In genomic region chr19:17861542-17862402, GRCh38 we compare ENCODE assay signal across 8 cellular contexts. TPM values are rescaled to one million over a fixed set of nuclear protein-coding genes. Genes with fewer than 3 reads are reported as not detected.
DNase-seq lines count a peak whose midpoint lies in the region; ATAC-seq, FAIRE-seq and TF ChIP-seq lines count a peak whose summit lies in the region.

No MANE protein-coding gene starts in this region.

- TF ChIP-seq CTCF in GM12875 (IDR thresholded peaks at IDR 0.05; ENCODE audit: borderline replicate concordance, insufficient read depth, low read depth, low read length) (no peak), OCI-LY3 (IDR thresholded peaks at IDR 0.05; ENCODE audit: low read depth, low read length) (no peak), H1 (IDR thresholded peaks at IDR 0.05; ENCODE audit: control extremely low read depth in 1 of 3, insufficient read depth in 1 of 3, low read depth in 1 of 3, low read length in 3 of 3) (no peak), osteocyte (IDR thresholded peaks at IDR 0.05) (no peak)

- H3K36me3 Mint-ChIP-seq in osteocyte (ENCODE audit: unreplicated experiment): peaks cover 22% of the 10 kb centered on the region

- peak overlapping the region; percentile 67 for H3K27ac ChIP-seq in OCI-LY3 (ENCODE audit: low read length)
- peak overlapping the region; percentile 94; the same call in 1 of the 2 replicates for H3K27ac ChIP-seq in H1 (ENCODE audit: low read depth, low read length)

- no peak overlapping the region; the same call in 1 of the 2 replicates for H4K8ac ChIP-seq in H1 (ENCODE audit: extremely low read depth, insufficient read depth, low read length)

- no peak overlapping the region for H2BK15ac ChIP-seq in H1 (ENCODE audit: low read length)

- peak overlapping the region; percentile 92 for H2BK5ac ChIP-seq in H1 (ENCODE audit: low read depth, low read length)

- no peak for TF ChIP-seq EP300 in H1 (IDR thresholded peaks at IDR 0.05; ENCODE audit: borderline replicate concordance in 1 of 2, low read depth in 2 of 2, low read length in 2 of 2)

- H2BK12ac ChIP-seq in H1 (ENCODE audit: low read depth, low read length): no peak overlapping the region

- H3K23me2 ChIP-seq in H1 (ENCODE audit: low read depth, low read length): peaks cover 20% of the 10 kb centered on the region

- no peak for FAIRE-seq in H1 (lab: Jason Lieb, UNC)

- peaks cover 60% of the 10 kb centered on the region for H4K20me1 ChIP-seq in OCI-LY3 (ENCODE audit: insufficient read depth, low read length)
- peaks cover 18 to 26% of the 10 kb centered on the region in 2 experiments for H4K20me1 ChIP-seq in H1 (replicated peaks in 1 of 2; ENCODE audit: control insufficient read depth in 1 of 2, insufficient read depth in 2 of 2, low read length in 2 of 2)

- POLR2A ChIA-PET in H1 (lab: Charles Lee; ENCODE audit: partially characterized antibody): interaction anchor here (0.7 to 20.2 kb wide), 19 partner anchors 8 to 202 kb away, joined by 3 to 392 read pairs (median 5); partner anchors contain the start of genes CCDC124, JAK3 and SLC5A5

- peaks cover 24% of the 10 kb centered on the region for H3K4me1 ChIP-seq in OCI-LY3 (ENCODE audit: low read length)
- H3K4me1 ChIP-seq in H1 (replicated peaks in 1 of 4; ENCODE audit: control insufficient read depth in 3 of 4, insufficient read depth in 4 of 4, low read length in 3 of 4): peaks cover 0 to 13% (median 6%) of the 10 kb centered on the region in 4 experiments; a peak in 6 of 7 replicates

- 94% methylated on average over 22 of the region's 23 CpGs; no CpG with 5 or more reads in 1 of the 2 experiments for WGBS in H1 (ENCODE audit: extremely low coverage in 1 of 2, insufficient coverage in 1 of 2, insufficient read length in 1 of 2, insufficient replicate concordance in 2 of 2, low coverage in 1 of 2, low lambda C conversion rate in 2 of 2, missing lambda C conversion rate in 1 of 2), 2 experiments

- H3K4me3 ChIP-seq in GM12875 (ENCODE audit: low read depth, low read length) (peak overlapping the region; percentile 74), OCI-LY3 (ENCODE audit: low read length) (peak overlapping the region; percentile 88), H1 (ENCODE audit: extremely low read depth in 1 of 4, insufficient read depth in 2 of 4, low read depth in 3 of 4, low read length in 4 of 4) (peak overlapping the region; percentile 38 to 99 (median 98); a peak in 6 of 8 replicates)

- peak in 1 of 2 experiments; percentile 69; a peak in 2 of 3 replicates for TF ChIP-seq POLR2A in H1 (IDR thresholded peaks at IDR 0.05; ENCODE audit: control extremely low read depth in 1 of 2, low read depth in 2 of 2, low read length in 2 of 2)

- no peak overlapping the region for H2BK120ac ChIP-seq in H1 (replicated peaks; ENCODE audit: low read depth, low read length)

- H3K9me3 ChIP-seq in OCI-LY3 (ENCODE audit: insufficient read depth, low read length) (no peaks in the 10 kb centered on the region), H1 (ENCODE audit: insufficient read depth in 2 of 2, low read depth in 1 of 2, low read length in 1 of 2) (no peaks in the 10 kb centered on the region)

- no peak overlapping the region for H4K91ac ChIP-seq in H1 (replicated peaks; ENCODE audit: insufficient read length, low read length)

- H3K4ac ChIP-seq in H1 (replicated peaks; ENCODE audit: insufficient read length, low read depth, low read length): peak overlapping the region; percentile 57

- no peak overlapping the region for H3K14ac ChIP-seq in H1 (ENCODE audit: insufficient read length)

- H3K9ac ChIP-seq in OCI-LY3 (ENCODE audit: low read length) (peak overlapping the region; percentile 98), H1 (replicated peaks in 1 of 4; ENCODE audit: extremely low read depth in 1 of 4, low read depth in 3 of 4, low read length in 3 of 4) (peak overlapping the region; percentile 35 to 48 (median 41); a peak in 6 of 7 replicates)

- H2BK20ac ChIP-seq in H1 (ENCODE audit: low read length): no peak overlapping the region

- H3K9me3 Mint-ChIP-seq in osteocyte (ENCODE audit: unreplicated experiment): no peaks in the 10 kb centered on the region

- H3K4me1 Mint-ChIP-seq in osteocyte (ENCODE audit: unreplicated experiment): peaks cover 28% of the 10 kb centered on the region

- no peak overlapping the region for H4K5ac ChIP-seq in H1 (ENCODE audit: insufficient read length, low read depth, low read length)

- ATAC-seq in HG03175 (IDR thresholded peaks at IDR 0.05; ENCODE audit: unreplicated experiment): no peak
- no peak for ATAC-seq in HG03159 (IDR thresholded peaks at IDR 0.05; ENCODE audit: unreplicated experiment)
- ATAC-seq in HG03469 (IDR thresholded peaks at IDR 0.05; ENCODE audit: unreplicated experiment): no peak

- H3K79me1 ChIP-seq in H1 (ENCODE audit: low read depth, low read length): peaks cover 6% of the 10 kb centered on the region; the same call in 1 of the 2 replicates

- CTCF ChIA-PET in H1 (lab: Charles Lee; ENCODE audit: partially characterized antibody): interaction anchor here (1.5 to 1.6 kb wide), 2 partner anchors 8 to 70 kb away, joined by 5 to 9 read pairs; no protein-coding TSS in a partner anchor

- H3K23ac ChIP-seq in H1 (ENCODE audit: insufficient read length): no peak overlapping the region

- no peak for TF ChIP-seq RAD21 in H1 (IDR thresholded peaks at IDR 0.05 in 1 of 2, conservative IDR thresholded peaks at IDR 0.05 in 1 of 2; ENCODE audit: low read depth in 2 of 2, low read length in 2 of 2)

- H3K79me2 ChIP-seq in OCI-LY3 (ENCODE audit: low read length) (peaks cover 36% of the 10 kb centered on the region), H1 (ENCODE audit: control insufficient read depth in 1 of 2, insufficient read depth in 2 of 2, low read length in 2 of 2) (peaks cover 15 to 28% of the 10 kb centered on the region in 2 experiments)

- H3K4me3 Mint-ChIP-seq in osteocyte (ENCODE audit: unreplicated experiment): peak overlapping the region; percentile 97

- peak overlapping the region; percentile 17 for H3K56ac ChIP-seq in H1 (replicated peaks; ENCODE audit: insufficient read length, low read depth, low read length)

- no peak overlapping the region for H2AK5ac ChIP-seq in H1 (ENCODE audit: low read depth, low read length)

- peak overlapping the region; percentile 52 for H3K27ac Mint-ChIP-seq in osteocyte (ENCODE audit: unreplicated experiment)

- peaks cover 50% of the 10 kb centered on the region for H3K36me3 ChIP-seq in OCI-LY3 (replicated peaks; ENCODE audit: low read depth, low read length)
- H3K36me3 ChIP-seq in H1 (ENCODE audit: control insufficient read depth in 2 of 4, insufficient read depth in 4 of 4, low read length in 3 of 4): peaks cover 32 to 51% (median 40%) of the 10 kb centered on the region in 4 experiments

- H3K4me2 ChIP-seq in OCI-LY3 (ENCODE audit: low read length): peak overlapping the region; percentile 100
- H3K4me2 ChIP-seq in H1 (ENCODE audit: insufficient read depth in 1 of 2, low read depth in 2 of 2, low read length in 2 of 2): peak overlapping the region; percentile 93 to 98

- H3K18ac ChIP-seq in H1 (ENCODE audit: extremely low read depth, low read length): no peak overlapping the region

- DNase-seq in H1 (ENCODE audit: low read depth in 1 of 2, low spot score in 2 of 2) (no peak), osteocyte (ENCODE audit: extremely low spot score, unreplicated experiment) (no peak), nucleus accumbens (lab: John Stamatoyannopoulos, UW) (no peak)

- H3K27me3 ChIP-seq in OCI-LY3 (ENCODE audit: low read depth, low read length) (no peaks in the 10 kb centered on the region), H1 (replicated peaks in 1 of 4; ENCODE audit: control insufficient read depth in 3 of 4, extremely low read depth in 1 of 4, insufficient read depth in 3 of 4, low read length in 3 of 4) (no peaks in the 10 kb centered on the region)

- H2AFZ ChIP-seq in OCI-LY3 (ENCODE audit: low read depth, low read length): no peak overlapping the region
- no peak overlapping the region for H2AFZ ChIP-seq in H1 (ENCODE audit: low read length)

- H3K27me3 Mint-ChIP-seq in osteocyte (ENCODE audit: unreplicated experiment): no peaks in the 10 kb centered on the region

RNA-seq across cellular contexts. Expression of gene RPL18A, which starts 2.1 kb away (rescaled TPM):
- 2,749 and 2,894 TPM in 2 replicates for total RNA-seq in H1 (2021; fragmentation: NEBNext Ultra II Directional; extraction: Animal tissue kit (Norgen Biotek cat#: 25700))
- 3,938 and 5,258 TPM in 2 replicates for polyA plus RNA-seq in H1 (2011; rRNA removed)
- 4,102 TPM for polyA plus RNA-seq in H1 (2011; cell fraction: cytosol; rRNA removed)
- 3,741 TPM for polyA plus RNA-seq in H1 (2011; cell fraction: nucleus; rRNA removed)
- 2,900 to 4,037 TPM (median 3,755 TPM) in 4 replicates for polyA plus RNA-seq in H1 (2012, experiment 1 of 2)
- polyA plus RNA-seq in H1 (2012, experiment 2 of 2): 5,025 TPM
- 2,492 TPM for polyA plus RNA-seq in H1 (2013, experiment 1 of 2)
- 2,474 TPM for polyA plus RNA-seq in H1 (2013, experiment 2 of 2)
- 555 and 636 TPM in 2 replicates for polyA minus RNA-seq in H1 (2011; rRNA and poly(A)+ RNA removed)
- 2,052 TPM for polyA minus RNA-seq in H1 (2011; cell fraction: cytosol; rRNA and poly(A)+ RNA removed)
- 752 TPM for polyA minus RNA-seq in H1 (2011; cell fraction: nucleus; rRNA and poly(A)+ RNA removed)
- total RNA-seq in osteocyte: 1,671 and 1,710 TPM in 2 replicates

RNA-seq across cellular contexts. Expression of gene SLC5A5, which starts 10.0 kb away (rescaled TPM):
- 1.2 and 1.5 TPM in 2 replicates for total RNA-seq in H1 (2021; fragmentation: NEBNext Ultra II Directional; extraction: Animal tissue kit (Norgen Biotek cat#: 25700))
- 1.8 and 2.2 TPM in 2 replicates for polyA plus RNA-seq in H1 (2011; rRNA removed)
- 1.8 TPM for polyA plus RNA-seq in H1 (2011; cell fraction: cytosol; rRNA removed)
- 3.6 TPM for polyA plus RNA-seq in H1 (2011; cell fraction: nucleus; rRNA removed)
- polyA plus RNA-seq in H1 (2012, experiment 1 of 2): 0.98 to 2.3 TPM (median 1.7 TPM) in 4 replicates
- 1.1 TPM for polyA plus RNA-seq in H1 (2012, experiment 2 of 2)
- polyA plus RNA-seq in H1 (2013, experiment 1 of 2): 1.4 TPM
- 1.7 TPM for polyA plus RNA-seq in H1 (2013, experiment 2 of 2)
- 1.4 and 1.9 TPM in 2 replicates for polyA minus RNA-seq in H1 (2011; rRNA and poly(A)+ RNA removed)
- polyA minus RNA-seq in H1 (2011; cell fraction: cytosol; rRNA and poly(A)+ RNA removed): 3.1 TPM
- polyA minus RNA-seq in H1 (2011; cell fraction: nucleus; rRNA and poly(A)+ RNA removed): 2.7 TPM
- total RNA-seq in osteocyte: not detected in 2 replicates

RNA-seq across cellular contexts. Expression of gene JAK3, which starts 14.0 kb away (rescaled TPM):
- 3.2 and 4.0 TPM in 2 replicates for total RNA-seq in H1 (2021; fragmentation: NEBNext Ultra II Directional; extraction: Animal tissue kit (Norgen Biotek cat#: 25700))
- polyA plus RNA-seq in H1 (2011; rRNA removed): 4.7 TPM in 2 replicates
- 3.2 TPM for polyA plus RNA-seq in H1 (2011; cell fraction: cytosol; rRNA removed)
- 4.1 TPM for polyA plus RNA-seq in H1 (2011; cell fraction: nucleus; rRNA removed)
- 2.1 to 3.0 TPM (median 2.5 TPM) in 4 replicates for polyA plus RNA-seq in H1 (2012, experiment 1 of 2)
- 1.9 TPM for polyA plus RNA-seq in H1 (2012, experiment 2 of 2)
- 3.3 TPM for polyA plus RNA-seq in H1 (2013, experiment 1 of 2)
- polyA plus RNA-seq in H1 (2013, experiment 2 of 2): 3.3 TPM
- 3.8 and 4.4 TPM in 2 replicates for polyA minus RNA-seq in H1 (2011; rRNA and poly(A)+ RNA removed)
- polyA minus RNA-seq in H1 (2011; cell fraction: cytosol; rRNA and poly(A)+ RNA removed): 3.1 TPM
- 2.7 TPM for polyA minus RNA-seq in H1 (2011; cell fraction: nucleus; rRNA and poly(A)+ RNA removed)
- total RNA-seq in osteocyte: 1.6 and 1.8 TPM in 2 replicates

RNA-seq across cellular contexts. Expression of gene INSL3, which starts 40.5 kb away (rescaled TPM):
- total RNA-seq in H1 (2021; fragmentation: NEBNext Ultra II Directional; extraction: Animal tissue kit (Norgen Biotek cat#: 25700)): 0.41 and 1.2 TPM in 2 replicates
- 1.1 and 1.5 TPM in 2 replicates for polyA plus RNA-seq in H1 (2011; rRNA removed)
- 0.44 TPM for polyA plus RNA-seq in H1 (2011; cell fraction: cytosol; rRNA removed)
- polyA plus RNA-seq in H1 (2011; cell fraction: nucleus; rRNA removed): 1.9 TPM
- 1.2 to 1.5 TPM (median 1.4 TPM) in 3 of 4 replicates, not detected in the other for polyA plus RNA-seq in H1 (2012, experiment 1 of 2)
- polyA plus RNA-seq in H1 (2012, experiment 2 of 2): 1.00 TPM
- polyA plus RNA-seq in H1 (2013, experiment 1 of 2): 0.87 TPM
- 1.1 TPM for polyA plus RNA-seq in H1 (2013, experiment 2 of 2)
- 0.69 and 0.71 TPM in 2 replicates for polyA minus RNA-seq in H1 (2011; rRNA and poly(A)+ RNA removed)
- 1.8 TPM for polyA minus RNA-seq in H1 (2011; cell fraction: cytosol; rRNA and poly(A)+ RNA removed)
- polyA minus RNA-seq in H1 (2011; cell fraction: nucleus; rRNA and poly(A)+ RNA removed): not detected
- not detected in 2 replicates for total RNA-seq in osteocyte
